Comparison of ENCODE assay signal across 19 cellular contexts in the genomic region with DNA sequence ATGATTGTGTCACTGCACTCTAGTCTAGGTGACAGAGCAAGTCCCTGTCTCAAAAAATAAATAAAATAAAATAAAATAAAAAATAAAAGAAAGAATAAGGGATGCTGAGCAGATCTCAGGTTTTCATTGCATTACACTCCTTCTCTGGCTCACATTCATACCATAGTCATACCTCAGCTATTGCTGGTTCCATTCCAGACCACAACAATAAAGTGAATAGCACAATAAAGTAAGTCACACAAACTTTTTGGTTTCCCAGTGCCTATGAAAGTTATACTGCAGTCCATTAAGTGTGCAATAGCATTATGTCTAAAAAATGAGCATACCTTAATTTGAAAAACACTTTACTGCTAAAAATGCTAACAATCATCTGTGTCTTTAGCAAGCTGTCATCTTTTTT.
"Had no signal": no experiment of that assay in that cellular context is flagged by ENCODE, and none has a peak within 500 bp of the region (broad histone marks: within the 10 kb centered on the region; RNA-seq: fewer than 3 reads in every experiment).

No MANE protein-coding gene starts in this region.

- H3K4me1 Mint-ChIP-seq: central memory CD8-positive, alpha-beta T cell; immature natural killer cell; nephron; T-cell had no signal

- H3K4me3 Mint-ChIP-seq: central memory CD8-positive, alpha-beta T cell; immature natural killer cell; nephron; stimulated activated naive CD8-positive, alpha-beta T cell treated with anti-CD3 and anti-CD28 coated beads, Interleukin-15, amount 100 ng/mL, for 72 hours; T-cell had no signal

- H3K4me3 ChIP-seq: colonic mucosa, right lobe of liver, smooth muscle cell, suprapubic skin, transverse colon, vagina had no signal

- ATAC-seq: right lobe of liver; stimulated activated naive CD8-positive, alpha-beta T cell treated with anti-CD3 and anti-CD28 coated beads, Interleukin-15, amount 100 ng/mL, for 72 hours; T-cell had no signal

- H3K27ac ChIP-seq: colonic mucosa, parathyroid adenoma, right lobe of liver, suprapubic skin, transverse colon, vagina had no signal

- H3K4me1 ChIP-seq: colonic mucosa, parathyroid adenoma, right lobe of liver, suprapubic skin, vagina had no signal

- DNase-seq: activated CD4-positive, alpha-beta T cell treated with anti-CD3 and anti-CD28 coated beads, Interleukin-2, amount 50 U/mL, for 1 hour; activated CD8-positive, alpha-beta memory T cell treated with anti-CD3 and anti-CD28 coated beads, Interleukin-2, amount 50 U/mL, for 4 hours; activated effector memory CD4-positive, alpha-beta T cell treated with anti-CD3 and anti-CD28 coated beads, Interleukin-2, amount 50 U/mL, for 16 hours; activated naive CD4-positive, alpha-beta T cell treated with anti-CD3 and anti-CD28 coated beads, Interleukin-2, amount 50 U/mL, for 16 hours; activated T-cell treated with anti-CD3 and anti-CD28 coated beads, Interleukin-2, amount 50 U/mL, for 48 hours; colonic mucosa; immature natural killer cell; kidney glomerular epithelial cell; right lobe of liver; stimulated activated CD4-positive, alpha-beta T cell treated with anti-CD3 and anti-CD28 coated beads, Interleukin-4, amount 100 ng/mL, for 1 hour; stimulated activated naive CD8-positive, alpha-beta T cell treated with anti-CD3 and anti-CD28 coated beads, Interleukin-15, amount 100 ng/mL, for 72 hours; T-cell; transverse colon had no signal

- H3K27ac Mint-ChIP-seq: immature natural killer cell, nephron, T-cell had no signal

- H3K9me3 Mint-ChIP-seq: stimulated activated naive CD8-positive, alpha-beta T cell treated with anti-CD3 and anti-CD28 coated beads, Interleukin-15, amount 100 ng/mL, for 72 hours had no signal

- H3K9me3 ChIP-seq: colonic mucosa, right lobe of liver, suprapubic skin, transverse colon, vagina had no signal

- H3K27me3 ChIP-seq: colonic mucosa, right lobe of liver, suprapubic skin, transverse colon, vagina had no signal

- H3K36me3 Mint-ChIP-seq: immature natural killer cell, T-cell had no signal

- H3K27me3 Mint-ChIP-seq: central memory CD8-positive, alpha-beta T cell; stimulated activated naive CD8-positive, alpha-beta T cell treated with anti-CD3 and anti-CD28 coated beads, Interleukin-15, amount 100 ng/mL, for 72 hours; T-cell had no signal

- H3K36me3 ChIP-seq: colonic mucosa, right lobe of liver, suprapubic skin, transverse colon, vagina had no signal
